1 cellular context compared by ENCODE assay signal in genomic region chr19:1441022-1441426, GRCh38.
TF ChIP-seq lines count a peak whose summit lies in the region.

No MANE protein-coding gene starts in this region.

TF ChIP-seq in K562, 482 proteins besides CTCF, POLR2A, EP300 and RAD21:
- TF ChIP-seq FOXA1 (IDR thresholded peaks at IDR 0.05; ENCODE audit: borderline replicate concordance) (no peak), GABPA (tag; conservative IDR thresholded peaks at IDR 0.05; ENCODE audit: low read depth) (no peak), ZNF280B (CRISPR knock-in tag; IDR thresholded peaks at IDR 0.05) (no peak), SNIP1 (IDR thresholded peaks at IDR 0.05; ENCODE audit: low read depth) (no peak), KLF10 (CRISPR knock-in tag; IDR thresholded peaks at IDR 0.05) (no peak), TGIF2 (CRISPR knock-in tag; IDR thresholded peaks at IDR 0.05) (no peak), MTA1 (IDR thresholded peaks at IDR 0.05; ENCODE audit: borderline replicate concordance) (no peak), TSHZ1 (CRISPR knock-in tag; IDR thresholded peaks at IDR 0.05) (no peak), ATF2 (CRISPR knock-in tag; IDR thresholded peaks at IDR 0.05) (0 out of 2 replicates have a peak, but pooled peaks have one; percentile 42), MXI1 (IDR thresholded peaks at IDR 0.05; ENCODE audit: low read depth, low read length) (no peak), ZC3H11A (IDR thresholded peaks at IDR 0.05; ENCODE audit: low read depth, low read length) (no peak), ARNT (IDR thresholded peaks at IDR 0.05) (no peak), KAT2B (IDR thresholded peaks at IDR 0.05; ENCODE audit: low read depth, low read length) (no peak), MIER1 (IDR thresholded peaks at IDR 0.05; ENCODE audit: low read depth) (no peak), IRF2 (CRISPR knock-in tag; IDR thresholded peaks at IDR 0.05) (0 out of 2 replicates have a peak, but pooled peaks have one; percentile 23), ZNF507 (tag; conservative IDR thresholded peaks at IDR 0.05) (no peak), KLF1 (tag; IDR thresholded peaks at IDR 0.05) (no peak), POLR2G (IDR thresholded peaks at IDR 0.05; ENCODE audit: low read depth, low read length) (peak; percentile 64), RBFOX2 (IDR thresholded peaks at IDR 0.05; ENCODE audit: low read depth, low read length) (peak; percentile 60), POLR2H (tag; IDR thresholded peaks at IDR 0.05; ENCODE audit: low read depth) (no peak), TFE3 (CRISPR knock-in tag; IDR thresholded peaks at IDR 0.05) (no peak), ZNF655 (CRISPR knock-in tag; IDR thresholded peaks at IDR 0.05) (no peak), POLR2AphosphoS2 (IDR thresholded peaks at IDR 0.05; ENCODE audit: low read length) (0 out of 2 replicates have a peak, but pooled peaks have one; percentile 38), STAT5A (IDR thresholded peaks at IDR 0.05; ENCODE audit: borderline replicate concordance, low read length) (no peak), ARHGAP35 (IDR thresholded peaks at IDR 0.05; ENCODE audit: partially characterized antibody) (no peak), ZNF212 (CRISPR knock-in tag; IDR thresholded peaks at IDR 0.05) (no peak), CEBPG (CRISPR knock-in tag; IDR thresholded peaks at IDR 0.05) (no peak), CEBPG (tag; conservative IDR thresholded peaks at IDR 0.05 in 1 of 2, IDR thresholded peaks at IDR 0.05 in 1 of 2) (no peak), NFIC (IDR thresholded peaks at IDR 0.05) (no peak), POLR3G (IDR thresholded peaks at IDR 0.05; ENCODE audit: extremely low read depth, insufficient read length, insufficient replicate concordance) (no peak)
